In the genomic region with DNA sequence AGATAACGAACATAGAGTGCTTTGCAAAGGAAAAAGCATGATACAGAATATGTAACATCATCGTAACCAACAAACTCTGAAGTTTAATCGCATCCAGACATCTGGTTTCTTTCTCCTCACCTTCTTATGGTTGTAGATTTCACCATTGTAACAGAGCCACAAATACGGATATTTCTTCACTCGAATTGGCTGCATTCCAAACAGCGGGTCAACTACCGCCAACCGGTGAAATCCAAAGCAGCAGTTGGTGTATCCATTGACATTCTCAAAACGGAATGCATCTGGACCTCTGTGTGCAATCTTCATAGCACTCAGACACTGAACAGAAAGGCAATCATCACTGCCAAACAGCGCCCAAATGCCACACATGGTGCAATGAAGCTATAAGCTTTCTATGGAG, we compare ENCODE assay signal across 18 cellular contexts.
"Had no signal": no experiment of that assay in that cellular context is flagged by ENCODE, and none has a peak within 500 bp of the region (broad histone marks: within the 10 kb centered on the region; RNA-seq: fewer than 3 reads in every experiment).

No MANE protein-coding gene starts in this region.

- H3K4me1 ChIP-seq: upper lobe of right lung had no signal

- ATAC-seq: upper lobe of right lung had no signal

- H3K27me3 ChIP-seq: ovary, testis, upper lobe of right lung had no signal

- H3K36me3 ChIP-seq: ovary, upper lobe of right lung had no signal

- H3K9me3 Mint-ChIP-seq: activated CD4-positive, alpha-beta memory T cell treated with anti-CD3 and anti-CD28 coated beads for 36 hours; activated naive CD8-positive, alpha-beta T cell treated with anti-CD3 and anti-CD28 coated beads for 36 hours; nephron; stimulated activated naive CD8-positive, alpha-beta T cell treated with anti-CD3 and anti-CD28 coated beads, Interleukin-15, Interleukin-2, amounts not matched to agents 100 ng/mL and 50 ng/mL, for 24 hours; T-helper 2 cell treated with Interferon-gamma antibody and Interleukin-4, amounts not matched to agents 5 μg/mL and 100 μg/mL, for 36 hours had no signal

- H3K4me3 Mint-ChIP-seq: activated CD4-positive, alpha-beta memory T cell treated with anti-CD3 and anti-CD28 coated beads for 36 hours; activated naive CD8-positive, alpha-beta T cell treated with anti-CD3 and anti-CD28 coated beads for 36 hours; nephron; stimulated activated naive CD8-positive, alpha-beta T cell treated with anti-CD3 and anti-CD28 coated beads, Interleukin-15, Interleukin-2, amounts not matched to agents 100 ng/mL and 50 ng/mL, for 24 hours; T-helper 2 cell treated with Interferon-gamma antibody and Interleukin-4, amounts not matched to agents 5 μg/mL and 100 μg/mL, for 36 hours had no signal

- H3K27ac ChIP-seq: cardiac muscle cell, ovary, testis, upper lobe of right lung had no signal

- H3K27me3 Mint-ChIP-seq: activated CD4-positive, alpha-beta memory T cell treated with anti-CD3 and anti-CD28 coated beads for 36 hours; activated naive CD8-positive, alpha-beta T cell treated with anti-CD3 and anti-CD28 coated beads for 36 hours; stimulated activated naive CD8-positive, alpha-beta T cell treated with anti-CD3 and anti-CD28 coated beads, Interleukin-15, Interleukin-2, amounts not matched to agents 100 ng/mL and 50 ng/mL, for 24 hours had no signal

- H3K9me3 ChIP-seq: ovary, testis, upper lobe of right lung had no signal

- H3K4me1 Mint-ChIP-seq: nephron had no signal

- H3K27ac Mint-ChIP-seq: activated CD4-positive, alpha-beta memory T cell treated with anti-CD3 and anti-CD28 coated beads for 36 hours; activated naive CD8-positive, alpha-beta T cell treated with anti-CD3 and anti-CD28 coated beads for 36 hours; nephron; stimulated activated naive CD8-positive, alpha-beta T cell treated with anti-CD3 and anti-CD28 coated beads, Interleukin-15, Interleukin-2, amounts not matched to agents 100 ng/mL and 50 ng/mL, for 24 hours; T-helper 2 cell treated with Interferon-gamma antibody and Interleukin-4, amounts not matched to agents 5 μg/mL and 100 μg/mL, for 36 hours had no signal

- DNase-seq: activated CD4-positive, alpha-beta memory T cell treated with anti-CD3 and anti-CD28 coated beads for 36 hours; activated CD4-positive, alpha-beta T cell treated with anti-CD3 and anti-CD28 coated beads for 1 hour; activated gamma-delta T cell treated with Interleukin-2 at 50 U/mL for 16 hours; activated naive CD8-positive, alpha-beta T cell treated with anti-CD3 and anti-CD28 coated beads for 36 hours; activated T-cell treated with anti-CD3 and anti-CD28 coated beads, Interleukin-2, amount 50 U/mL, for 48 hours; aorta; hypothalamus; kidney glomerular epithelial cell; mesendoderm; ovary; stimulated activated CD4-positive, alpha-beta T cell treated with anti-CD3 and anti-CD28 coated beads, Interleukin-15, amount 100 ng/mL, for 24 hours; stimulated activated CD4-positive, alpha-beta T cell treated with anti-CD3 and anti-CD28 coated beads, Interleukin-4, amount 100 ng/mL, for 24 hours; testis; upper lobe of right lung had no signal

- H3K4me3 ChIP-seq: cardiac muscle cell, ovary, testis, upper lobe of right lung had no signal
